8 cellular contexts compared by ENCODE assay signal in the genomic region with DNA sequence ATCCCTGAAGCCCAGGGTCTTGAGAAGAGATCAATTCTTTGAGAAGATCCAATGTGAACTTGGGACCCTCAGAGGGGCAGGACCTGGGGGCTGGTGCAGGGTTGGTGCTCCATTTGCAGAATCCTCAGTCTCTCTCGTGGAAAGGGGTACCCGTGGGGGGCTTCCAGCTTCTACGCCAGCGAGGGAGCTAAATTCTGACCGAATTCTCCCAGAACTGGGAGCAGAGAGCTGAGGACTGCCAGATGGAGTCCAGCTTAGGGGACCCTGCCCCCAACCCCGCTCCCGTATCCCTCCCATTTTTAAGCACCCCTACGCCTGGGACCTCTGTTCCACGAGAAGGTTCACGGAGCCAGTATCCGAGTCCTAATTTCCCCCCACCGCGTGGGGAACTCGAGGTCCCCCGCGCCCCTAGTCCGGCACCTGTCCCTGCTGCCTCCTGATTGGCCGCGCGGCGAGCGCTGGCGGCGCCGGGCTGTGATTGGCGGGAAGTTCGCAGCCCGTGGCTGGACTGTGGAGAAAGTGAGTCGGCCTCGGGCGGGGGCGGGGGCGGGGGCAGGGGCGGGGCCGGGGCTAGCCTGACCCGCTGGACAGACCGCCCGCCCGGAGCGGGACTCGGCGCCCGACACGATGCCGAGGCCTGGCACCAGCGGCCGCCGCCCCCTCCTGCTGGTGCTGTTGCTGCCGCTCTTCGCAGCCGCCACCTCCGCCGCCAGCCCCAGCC. TPM values are rescaled to one million over a fixed set of nuclear protein-coding genes. Genes with fewer than 3 reads are reported as not detected.
DNase-seq lines count a peak whose midpoint lies in the region; ATAC-seq and TF ChIP-seq lines count a peak whose summit lies in the region.

No MANE protein-coding gene starts in this region.

- H3K23ac ChIP-seq in IMR-90 (ENCODE audit: low read depth, low read length) (no peak overlapping the region), mesenchymal stem cell (ENCODE audit: low read length in 2 of 2) (peak overlapping the region in 1 of 2 experiments; percentile 83)

- CTCF ChIA-PET in IMR-90 (lab: Yijun Ruan, JAX): no interaction called here
- CTCF ChIA-PET in mammary epithelial cell (lab: Charles Lee; ENCODE audit: low non-redundant PET): no interaction called here

- peak overlapping the region; percentile 66 for H2AK9ac ChIP-seq in IMR-90 (replicated peaks; ENCODE audit: low read depth, low read length, poor library complexity)

- H3K79me1 ChIP-seq in IMR-90 (ENCODE audit: low read depth in 1 of 2, low read length in 2 of 2) (peaks cover 0 to 6% of the 10 kb centered on the region in 2 experiments; a peak in 3 of 4 replicates), mesenchymal stem cell (replicated peaks; ENCODE audit: low read length, poor library complexity, severe bottlenecking) (peaks cover 1% of the 10 kb centered on the region)

- H3K4me3 ChIP-seq in BLaER1 treated with 17β-estradiol and CSF1 and Interleukin-3, amounts not matched to agents 10 nM and 100 nM: 0 out of 20 replicates have a peak overlapping the region, but pooled peaks of 1 of the 10 experiments have one; percentile 15
- H3K4me3 ChIP-seq in IMR-90 (ENCODE audit: insufficient read depth, low read depth, low read length) (peak overlapping the region; percentile 50), mammary epithelial cell (replicated peaks in 1 of 3; ENCODE audit: insufficient read depth in 1 of 3, low read depth in 2 of 3, low read length in 3 of 3) (no peak overlapping the region), mesenchymal stem cell (ENCODE audit: insufficient read depth in 1 of 2, low read depth in 1 of 2, low read length in 2 of 2) (peak overlapping the region in 1 of 2 experiments; percentile 28)

- DNase-seq in IMR-90 (peak; percentile 59), mammary epithelial cell (no peak), mesenchymal stem cell (peak; percentile 72), dedifferentiated amniotic fluid mesenchymal stem cell (ENCODE audit: extremely low spot score) (no peak)
- DNase-seq in activated naive CD4-positive, alpha-beta T cell treated with Interleukin-2 at 50 U/mL for 16 hours: no peak
- no peak for DNase-seq in activated naive CD4-positive, alpha-beta T cell treated with anti-CD3 and anti-CD28 coated beads, Interleukin-2, amount 50 U/mL, for 16 hours

- no peak overlapping the region for H4K5ac ChIP-seq in IMR-90 (ENCODE audit: low read depth, low read length)

- no TSS peak for BruUV-seq in IMR-90 (replicated peaks; lab: Mats Ljungman, UMichigan)
- no TSS peak for BruUV-seq in mammary epithelial cell (replicated peaks; lab: Mats Ljungman, UMichigan)

- H2AK5ac ChIP-seq in IMR-90 (ENCODE audit: low read depth, low read length) (0 out of 2 replicates have a peak overlapping the region, but pooled peaks have one; percentile 13), mesenchymal stem cell (ENCODE audit: low read length, severe bottlenecking) (no peak overlapping the region)

- H2BK5ac ChIP-seq in IMR-90 (ENCODE audit: low read depth, low read length, poor library complexity, severe bottlenecking) (no peak overlapping the region), mesenchymal stem cell (ENCODE audit: low read depth, low read length, poor library complexity, severe bottlenecking) (no peak overlapping the region)

- peaks cover 0 to 10% (median 3%) of the 10 kb centered on the region in 11 experiments; a peak in 7 of 22 replicates for H3K36me3 ChIP-seq in BLaER1 treated with 17β-estradiol and CSF1 and Interleukin-3, amounts not matched to agents 10 nM and 100 nM
- H3K36me3 ChIP-seq in IMR-90 (ENCODE audit: control insufficient read depth, insufficient read depth, low read length) (no peaks in the 10 kb centered on the region), mammary epithelial cell (ENCODE audit: insufficient read depth, low read length) (no peaks in the 10 kb centered on the region), mesenchymal stem cell (ENCODE audit: control insufficient read depth in 1 of 2, insufficient read depth in 2 of 2, low read depth in 1 of 2, low read length in 2 of 2) (peaks cover 0 to 7% of the 10 kb centered on the region in 2 experiments)

- POLR2A ChIA-PET in IMR-90 (lab: Charles Lee; ENCODE audit: unreplicated experiment): no interaction called here

- no peak overlapping the region for H2BK15ac ChIP-seq in IMR-90 (ENCODE audit: low read depth, low read length)
- no peak overlapping the region for H2BK15ac ChIP-seq in mesenchymal stem cell (ENCODE audit: low read depth, poor library complexity, severe bottlenecking)

- no peak overlapping the region for H3K56ac ChIP-seq in IMR-90 (ENCODE audit: extremely low read depth, insufficient read depth, low read length)

- H2AFZ ChIP-seq in IMR-90 (replicated peaks; ENCODE audit: low read length, poor library complexity) (peak overlapping the region; percentile 88), mammary epithelial cell (ENCODE audit: low read depth, low read length) (no peak overlapping the region), mesenchymal stem cell (ENCODE audit: low read depth, low read length) (no peak overlapping the region)

- peak; percentile 51 for ATAC-seq in IMR-90 (ENCODE audit: low read depth)
- no peak for ATAC-seq in GM19455 (IDR thresholded peaks at IDR 0.05; ENCODE audit: unreplicated experiment)

- no peak overlapping the region for H2BK20ac ChIP-seq in IMR-90 (ENCODE audit: low read depth, low read length)

- no peaks in the 10 kb centered on the region for H3K9me1 ChIP-seq in IMR-90 (ENCODE audit: insufficient read depth, low read length)

- TF ChIP-seq RAD21 in IMR-90 (IDR thresholded peaks at IDR 0.05; ENCODE audit: low read length): no peak

- intact Hi-C loops in IMR-90 (cut with micrococcal nuclease): loop anchor here (5.0 to 10.0 kb wide), 3 partner anchors 154 to 462 kb away; partner anchors contain the start of genes C19orf47, PLD3 and SERTAD3
- intact Hi-C loops in mammary epithelial cell (cut with micrococcal nuclease): loop anchor here (10.0 kb wide), 2 partner anchors 372 to 452 kb away; partner anchors contain the start of gene CCNP

- no peak overlapping the region for H4K8ac ChIP-seq in IMR-90 (ENCODE audit: low read depth in 2 of 2, low read length in 2 of 2)
- H4K8ac ChIP-seq in mesenchymal stem cell (ENCODE audit: low read length): no peak overlapping the region

- peak; percentile 35; the same call in 1 of the 2 replicates for TF ChIP-seq POLR2A in IMR-90 (IDR thresholded peaks at IDR 0.05; ENCODE audit: low read depth, low read length)

- H3K4me1 ChIP-seq in BLaER1 treated with 17β-estradiol and CSF1 and Interleukin-3, amounts not matched to agents 10 nM and 100 nM: peaks cover 49 to 80% (median 68%) of the 10 kb centered on the region in 10 experiments
- peaks cover 8% of the 10 kb centered on the region for H3K4me1 ChIP-seq in IMR-90 (ENCODE audit: control insufficient read depth, insufficient read depth, low read length)
- H3K4me1 ChIP-seq in mammary epithelial cell (ENCODE audit: insufficient read depth, low read length): peaks cover 23% of the 10 kb centered on the region
- peaks cover 28% of the 10 kb centered on the region for H3K4me1 ChIP-seq in mesenchymal stem cell (ENCODE audit: control insufficient read depth, insufficient read depth, low read depth, low read length)

- peak overlapping the region in 9 of 11 experiments; percentile 15 to 100 (median 39); a peak in 10 of 22 replicates for H3K4me2 ChIP-seq in BLaER1 treated with 17β-estradiol and CSF1 and Interleukin-3, amounts not matched to agents 10 nM and 100 nM
- H3K4me2 ChIP-seq in IMR-90 (ENCODE audit: low read depth, low read length) (peak overlapping the region; percentile 96), mammary epithelial cell (ENCODE audit: insufficient read depth, low read depth, low read length) (peak overlapping the region; percentile 48), mesenchymal stem cell (ENCODE audit: low read length, poor library complexity, severe bottlenecking) (peak overlapping the region; percentile 43)

- H3K4ac ChIP-seq in IMR-90 (ENCODE audit: low read depth, low read length) (peak overlapping the region; percentile 11; the same call in 1 of the 2 replicates), mesenchymal stem cell (ENCODE audit: low read depth in 1 of 2, low read length in 2 of 2) (no peak overlapping the region)

- H3K27me3 ChIP-seq in BLaER1 treated with 17β-estradiol and CSF1 and Interleukin-3, amounts not matched to agents 10 nM and 100 nM: peaks cover 26 to 49% (median 33%) of the 10 kb centered on the region in 11 experiments
- H3K27me3 ChIP-seq in IMR-90 (ENCODE audit: control insufficient read depth, insufficient read depth, low read length): no peaks in the 10 kb centered on the region
- H3K27me3 ChIP-seq in mammary epithelial cell (ENCODE audit: insufficient read depth, low read length): no peaks in the 10 kb centered on the region
- peaks cover 16 to 50% of the 10 kb centered on the region in 2 experiments for H3K27me3 ChIP-seq in mesenchymal stem cell (ENCODE audit: control insufficient read depth in 1 of 2, insufficient read depth in 1 of 2, low read length in 2 of 2)

- TF ChIP-seq CTCF in IMR-90 (conservative IDR thresholded peaks at IDR 0.05; ENCODE audit: low read depth, low read length): no peak
- no peak for TF ChIP-seq CTCF in mammary epithelial cell (conservative IDR thresholded peaks at IDR 0.05 in 1 of 2, IDR thresholded peaks at IDR 0.05 in 1 of 2; ENCODE audit: extremely low read depth in 1 of 2, insufficient read depth in 1 of 2, low read depth in 1 of 2, low read length in 2 of 2)

- H2BK12ac ChIP-seq in mesenchymal stem cell (ENCODE audit: low read length in 2 of 2): no peak overlapping the region

- 4% methylated on average over 13 of the region's 53 CpGs; no CpG with 5 or more reads in 1 of the 2 experiments for WGBS in IMR-90 (ENCODE audit: extremely low coverage in 2 of 2, insufficient read length in 1 of 2), 2 experiments
- 5% methylated on average over 13 of the region's 53 CpGs for whole genome bisulfite sequencing in mammary epithelial cell (ENCODE audit: low coverage, missing lambda C conversion rate)
- 17% methylated on average over 28 of the region's 53 CpGs for WGBS in mesenchymal stem cell

- in situ Hi-C loops in IMR-90 (cut with MboI; ENCODE audit: low sequenced_read_pairs) (loop anchor here (5.0 kb wide), 1 partner anchor 59 kb away; no protein-coding TSS in a partner anchor), mammary epithelial cell (cut with MboI; ENCODE audit: low sequenced_read_pairs in 2 of 2) (no loop called here)

- no peak overlapping the region for H3K27ac ChIP-seq in BLaER1 treated with 17β-estradiol and CSF1 and Interleukin-3, amounts not matched to agents 10 nM and 100 nM
- H3K27ac ChIP-seq in IMR-90 (ENCODE audit: insufficient read depth, low read length) (peak overlapping the region; percentile 26; the same call in 1 of the 2 replicates), mammary epithelial cell (ENCODE audit: insufficient read depth, low read depth, low read length) (no peak overlapping the region), mesenchymal stem cell (ENCODE audit: low read length, poor library complexity, severe bottlenecking) (no peak overlapping the region)

- H3K14ac ChIP-seq in IMR-90 (replicated peaks; ENCODE audit: low read depth, low read length): no peak overlapping the region
- no peak overlapping the region for H3K14ac ChIP-seq in mesenchymal stem cell (ENCODE audit: low read length in 2 of 2)

- H4K20me1 ChIP-seq in BLaER1 treated with 17β-estradiol and CSF1 and Interleukin-3, amounts not matched to agents 10 nM and 100 nM: peaks cover 0 to 5% (median 0%) of the 10 kb centered on the region in 11 experiments; a peak in 1 of 22 replicates
- H4K20me1 ChIP-seq in IMR-90 (ENCODE audit: insufficient read depth, low read length): peaks cover 9% of the 10 kb centered on the region; the same call in 1 of the 2 replicates
- no peaks in the 10 kb centered on the region for H4K20me1 ChIP-seq in mammary epithelial cell (ENCODE audit: insufficient read depth, low read length)

- H3K9ac ChIP-seq in BLaER1 treated with 17β-estradiol and CSF1 and Interleukin-3, amounts not matched to agents 10 nM and 100 nM: no peak overlapping the region
- peak overlapping the region; percentile 61; the same call in 1 of the 2 replicates for H3K9ac ChIP-seq in IMR-90 (ENCODE audit: low read depth, low read length)
- H3K9ac ChIP-seq in mammary epithelial cell (ENCODE audit: insufficient read depth, low read length): no peak overlapping the region
- no peak overlapping the region for H3K9ac ChIP-seq in mesenchymal stem cell (ENCODE audit: low read length)

- H3K79me2 ChIP-seq in mammary epithelial cell (ENCODE audit: insufficient read depth, low read length): no peaks in the 10 kb centered on the region

- no peaks in the 10 kb centered on the region for H3K9me3 ChIP-seq in BLaER1 treated with 17β-estradiol and CSF1 and Interleukin-3, amounts not matched to agents 10 nM and 100 nM (replicated peaks in 1 of 11)
- H3K9me3 ChIP-seq in IMR-90 (ENCODE audit: control insufficient read depth, insufficient read depth, low read length) (no peaks in the 10 kb centered on the region), mammary epithelial cell (replicated peaks; ENCODE audit: insufficient read depth, low read length) (no peaks in the 10 kb centered on the region), mesenchymal stem cell (ENCODE audit: control insufficient read depth, low read length) (no peaks in the 10 kb centered on the region)

- H3K18ac ChIP-seq in IMR-90 (ENCODE audit: low read depth, low read length) (no peak overlapping the region; the same call in 1 of the 2 replicates), mesenchymal stem cell (ENCODE audit: low read depth in 1 of 2, low read length in 2 of 2) (peak overlapping the region; percentile 52 to 81)

- no peak overlapping the region for H4K91ac ChIP-seq in IMR-90 (ENCODE audit: insufficient read depth, low read depth, low read length)
- no peak overlapping the region for H4K91ac ChIP-seq in mesenchymal stem cell (ENCODE audit: low read length)

- H2BK120ac ChIP-seq in IMR-90 (ENCODE audit: low read depth, low read length) (no peak overlapping the region), mesenchymal stem cell (ENCODE audit: low read depth, low read length) (no peak overlapping the region)

- dilution Hi-C loops in IMR-90 (cut with HindIII; ENCODE audit: low sequenced_read_pairs, unreplicated experiment): no loop called here
- dilution Hi-C loops in mammary epithelial cell (cut with HindIII; ENCODE audit: low sequenced_read_pairs): loop anchor here (5.0 kb wide), 2 partner anchors 59 to 169 kb away; partner anchors contain the start of gene SERTAD1

RNA-seq across cellular contexts. Expression of gene LTBP4, which starts 4.4 kb away (rescaled TPM):
- 4.4 and 14.7 TPM in 2 replicates for total RNA-seq in IMR-90 (2012; rRNA removed)
- 61.6 and 70.3 TPM in 2 replicates for polyA plus RNA-seq in IMR-90 (2012; rRNA removed)
- 121 and 133 TPM in 2 replicates for polyA plus RNA-seq in IMR-90 (2012; cell fraction: cytosol; rRNA removed)
- 202 and 477 TPM in 2 replicates for polyA plus RNA-seq in IMR-90 (2012; cell fraction: nucleus; rRNA removed; ENCODE audit: low replicate concordance)
- total RNA-seq in mammary epithelial cell: 100 to 1,000 TPM in 1 of 2 donors, 10 to 100 TPM in 1; 27.5 to 148 TPM
- 34.0 TPM for polyA plus RNA-seq in mammary epithelial cell
- 75.7 TPM for polyA minus RNA-seq in mammary epithelial cell
- 122 TPM for polyA plus RNA-seq in mesenchymal stem cell (2013, experiment 1 of 2)
- polyA plus RNA-seq in mesenchymal stem cell (2013, experiment 2 of 2): 113 TPM

RNA-seq across cellular contexts. Expression of gene SHKBP1, which starts 20.1 kb away (rescaled TPM):
- total RNA-seq in IMR-90 (2012; rRNA removed) (15.6 and 16.1 TPM in 2 replicates), mammary epithelial cell (10 to 100 TPM; 21.0 to 57.9 TPM)
- polyA plus RNA-seq in IMR-90 (2012; rRNA removed) (94.0 and 108 TPM in 2 replicates), mammary epithelial cell (44.4 TPM)
- 70.5 and 114 TPM in 2 replicates for polyA plus RNA-seq in IMR-90 (2012; cell fraction: cytosol; rRNA removed)
- polyA plus RNA-seq in IMR-90 (2012; cell fraction: nucleus; rRNA removed; ENCODE audit: low replicate concordance): 124 and 239 TPM in 2 replicates
- 68.1 TPM for polyA minus RNA-seq in mammary epithelial cell
- polyA plus RNA-seq in mesenchymal stem cell (2013, experiment 1 of 2): 112 TPM
- 108 TPM for polyA plus RNA-seq in mesenchymal stem cell (2013, experiment 2 of 2)

Comparison
In these comparisons a context has a peak if more than half of its experiments do, and no peak if none do; other contexts are left out.
1. H3K4me2 ChIP-seq: peak in every context shown above with its lines; median percentile 96 in IMR-90; 48 in mammary epithelial cell; 43 in mesenchymal stem cell; 39 in BLaER1 treated with 17β-estradiol and CSF1 and Interleukin-3, amounts not matched to agents 10 nM and 100 nM.
2. DNase-seq: peak in IMR-90 (single experiment) and mesenchymal stem cell (single experiment); none in mammary epithelial cell (single experiment), dedifferentiated amniotic fluid mesenchymal stem cell (single experiment), activated naive CD4-positive, alpha-beta T cell treated with Interleukin-2 at 50 U/mL for 16 hours (single experiment) and activated naive CD4-positive, alpha-beta T cell treated with anti-CD3 and anti-CD28 coated beads, Interleukin-2, amount 50 U/mL, for 16 hours (single experiment).